1 cellular context compared by ENCODE assay signal in the genomic region with DNA sequence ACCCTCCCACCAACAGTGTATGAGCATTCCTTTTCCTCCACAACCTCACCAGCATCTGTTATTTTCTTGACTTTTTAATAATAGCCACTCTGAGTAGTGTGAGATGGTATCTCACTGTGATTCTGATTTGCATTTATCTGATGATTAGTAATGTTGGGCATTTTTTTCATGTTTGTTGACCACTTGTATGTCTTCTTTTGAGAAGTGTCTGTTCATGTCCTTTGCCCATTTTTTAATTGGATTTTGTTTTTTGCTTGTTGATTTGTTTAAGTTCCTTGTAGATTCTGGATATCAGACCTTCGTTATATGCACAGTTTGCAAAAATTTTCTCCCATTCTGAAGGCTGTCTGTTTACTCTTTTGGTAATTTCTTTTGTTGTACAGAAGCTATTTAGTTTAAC.
TF ChIP-seq lines count a peak whose summit lies in the region.

No MANE protein-coding gene starts in this region.

TF ChIP-seq in HepG2, 621 proteins besides CTCF, POLR2A, EP300 and RAD21:
- peak; percentile 36 to 39; a peak in 3 of 4 replicates for TF ChIP-seq MAFK (conservative IDR thresholded peaks at IDR 0.05 in 1 of 2, IDR thresholded peaks at IDR 0.05 in 1 of 2; ENCODE audit: low read length in 2 of 2)
- TF ChIP-seq, protein P1, sequence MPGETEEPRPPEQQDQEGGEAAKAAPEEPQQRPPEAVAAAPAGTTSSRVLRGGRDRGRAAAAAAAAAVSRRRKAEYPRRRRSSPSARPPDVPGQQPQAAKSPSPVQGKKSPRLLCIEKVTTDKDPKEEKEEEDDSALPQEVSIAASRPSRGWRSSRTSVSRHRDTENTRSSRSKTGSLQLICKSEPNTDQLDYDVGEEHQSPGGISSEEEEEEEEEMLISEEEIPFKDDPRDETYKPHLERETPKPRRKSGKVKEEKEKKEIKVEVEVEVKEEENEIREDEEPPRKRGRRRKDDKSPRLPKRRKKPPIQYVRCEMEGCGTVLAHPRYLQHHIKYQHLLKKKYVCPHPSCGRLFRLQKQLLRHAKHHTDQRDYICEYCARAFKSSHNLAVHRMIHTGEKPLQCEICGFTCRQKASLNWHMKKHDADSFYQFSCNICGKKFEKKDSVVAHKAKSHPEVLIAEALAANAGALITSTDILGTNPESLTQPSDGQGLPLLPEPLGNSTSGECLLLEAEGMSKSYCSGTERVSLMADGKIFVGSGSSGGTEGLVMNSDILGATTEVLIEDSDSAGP (CRISPR knock-in tag; IDR thresholded peaks at IDR 0.05; ENCODE audit: borderline replicate concordance): no peak
